In genomic region chr12:30774599-30774998, GRCh38 we compare ENCODE assay signal across 27 cellular contexts. TPM values are rescaled to one million over a fixed set of nuclear protein-coding genes. Genes with fewer than 3 reads are reported as not detected.
DNase-seq lines count a peak whose midpoint lies in the region; ATAC-seq, FAIRE-seq and TF ChIP-seq lines count a peak whose summit lies in the region.
"Had no signal": no experiment of that assay in that cellular context is flagged by ENCODE, and none has a peak within 500 bp of the region (broad histone marks: within the 10 kb centered on the region; RNA-seq: fewer than 3 reads in every experiment).

No MANE protein-coding gene starts in this region.

- H3K4me3 ChIP-seq in HEK293 (ENCODE audit: low read depth, low read length) (no peak overlapping the region), transverse colon (no peak overlapping the region)

- DNase-seq in DMS 273 (lab: John Stamatoyannopoulos, UW; ENCODE audit: unreplicated experiment) (peak; percentile 3), DMS 273 treated with DMSO at 0.1 percent for 48 hours (lab: John Stamatoyannopoulos, UW) (no peak), transverse colon (no peak)
- DNase-seq: CD4-positive, CD25-positive, alpha-beta regulatory T cell; DMS79; EL; HFFc6; KG1; MM.1S; NCI-H2029; NCI-H2171 treated with DMSO at 0.1 percent for 48 hours; NCI-H446; NCI-H524 treated with DMSO at 0.1 percent for 48 hours; NCI-H82; SHP77 treated with DMSO at 0.1 percent for 48 hours; T-helper 1 cell had no signal

- peaks cover 4% of the 10 kb centered on the region for H3K27me3 ChIP-seq in transverse colon

- no peaks in the 10 kb centered on the region for H3K9me3 ChIP-seq in HEK293 (ENCODE audit: control insufficient read depth, insufficient read depth, low read depth, low read length)
- peaks cover 0 to 6% of the 10 kb centered on the region in 2 donors for H3K9me3 ChIP-seq in transverse colon

- CTCF ChIA-PET in HEK293 (lab: Yijun Ruan, JAX), result interaction anchor here (0.7 kb wide), 1 partner anchor 17 kb away, joined by 3 read pairs; no protein-coding TSS in a partner anchor

- POLR2A ChIA-PET in HEK293 (lab: Yijun Ruan, JAX), result no interaction called here

- TF ChIP-seq CTCF in HEK293 (tag by site-specific recombination; IDR thresholded peaks at IDR 0.05), result no peak
- no peak for TF ChIP-seq CTCF in transverse colon (IDR thresholded peaks at IDR 0.05)

- intact Hi-C loops in transverse colon (cut with DNase I; ENCODE audit: low total_unique reads), result no loop called here

- H3K27ac ChIP-seq in HEK293 (ENCODE audit: extremely low read depth, low read depth, low read length), result no peak overlapping the region
- no peak overlapping the region for H3K27ac ChIP-seq in transverse colon
- H3K27ac ChIP-seq: 22Rv1 had no signal

- in situ Hi-C loops in transverse colon (cut with MboI; ENCODE audit: low pct_ligation_motif_present in 1 of 4, low pct_unique_long_range_greater_than_20kb in 1 of 4, low sequenced_read_pairs in 3 of 4), result no loop called here

- H3K4me1 ChIP-seq in HEK293 (ENCODE audit: control insufficient read depth, insufficient read depth, low read length) (no peaks in the 10 kb centered on the region), transverse colon (no peaks in the 10 kb centered on the region)

- TF ChIP-seq EP300 in transverse colon (IDR thresholded peaks at IDR 0.05; ENCODE audit: low read depth), result no peak

- ATAC-seq in HG02642 (IDR thresholded peaks at IDR 0.05; ENCODE audit: poor library complexity, unreplicated experiment) (no peak), GM19324 (IDR thresholded peaks at IDR 0.05; ENCODE audit: low FRiP score, unreplicated experiment) (no peak)
- ATAC-seq: Panc1 had no signal

- no peaks in the 10 kb centered on the region for H3K36me3 ChIP-seq in HEK293 (ENCODE audit: control insufficient read depth in 2 of 2, insufficient read depth in 1 of 2, low read length in 2 of 2)
- no peaks in the 10 kb centered on the region for H3K36me3 ChIP-seq in transverse colon

- FAIRE-seq in TTC549 (lab: Jason Lieb, UNC) (peak; percentile 41), islet of Langerhans (lab: Jason Lieb, UNC) (peak; percentile 51)
- FAIRE-seq: GM12892, GM19239, H54, HTR-8/SVneo had no signal

- no peak for TF ChIP-seq POLR2A in transverse colon (IDR thresholded peaks at IDR 0.05)

TF ChIP-seq in HEK293, 187 proteins besides CTCF, POLR2A, EP300 and RAD21 (continues in another document):
- TF ChIP-seq REPIN1 (tag by site-specific recombination; IDR thresholded peaks at IDR 0.05; ENCODE audit: low read depth) (no peak), ZNF48 (tag by site-specific recombination; IDR thresholded peaks at IDR 0.05) (no peak), ZNF629 (tag by site-specific recombination; IDR thresholded peaks at IDR 0.05) (no peak), HOXA7 (CRISPR knock-in tag; IDR thresholded peaks at IDR 0.05; ENCODE audit: borderline replicate concordance) (no peak), ZNF830 (tag by site-specific recombination; IDR thresholded peaks at IDR 0.05; ENCODE audit: low read depth) (no peak), ZNF184 (tag by site-specific recombination; IDR thresholded peaks at IDR 0.05) (0 out of 2 replicates have a peak, but pooled peaks have one; percentile 54), ZBTB6 (tag by site-specific recombination; IDR thresholded peaks at IDR 0.05) (no peak), OSR2 (tag by site-specific recombination; IDR thresholded peaks at IDR 0.05) (no peak), ZNF639 (tag by site-specific recombination; IDR thresholded peaks at IDR 0.05) (no peak), ZNF501 (tag by site-specific recombination; IDR thresholded peaks at IDR 0.05) (no peak), ZNF660 (tag by site-specific recombination; IDR thresholded peaks at IDR 0.05) (no peak), PRDM2 (tag by site-specific recombination; IDR thresholded peaks at IDR 0.05; ENCODE audit: borderline replicate concordance) (no peak), SETDB1 (IDR thresholded peaks at IDR 0.05; ENCODE audit: insufficient read length, low read length) (peak; percentile 98), MYNN (tag by site-specific recombination; IDR thresholded peaks at IDR 0.05; ENCODE audit: borderline replicate concordance) (no peak), ZNF274 (IDR thresholded peaks at IDR 0.05; ENCODE audit: low read length) (no peak), ZNF274 (tag by site-specific recombination; IDR thresholded peaks at IDR 0.05; ENCODE audit: borderline replicate concordance) (no peak), ZNF843 (tag by site-specific recombination; IDR thresholded peaks at IDR 0.05) (no peak), ZNF292 (tag by site-specific recombination; IDR thresholded peaks at IDR 0.05; ENCODE audit: borderline replicate concordance, low read depth) (no peak), MEIS1 (CRISPR knock-in tag; IDR thresholded peaks at IDR 0.05; ENCODE audit: borderline replicate concordance) (no peak), ZBTB48 (tag by site-specific recombination; IDR thresholded peaks at IDR 0.05) (no peak), ZNF19 (tag by site-specific recombination; IDR thresholded peaks at IDR 0.05; ENCODE audit: low read depth) (no peak)

RNA-seq across cellular contexts. Expression of gene CAPRIN2, which starts 19.8 kb away (rescaled TPM):
- 100 to 1,000 TPM in 1 of 4 donors, 10 to 100 TPM in 3; 24.7 to 322 (median 42.5) TPM for total RNA-seq in transverse colon
